9 cellular contexts compared by ENCODE assay signal in the genomic region with DNA sequence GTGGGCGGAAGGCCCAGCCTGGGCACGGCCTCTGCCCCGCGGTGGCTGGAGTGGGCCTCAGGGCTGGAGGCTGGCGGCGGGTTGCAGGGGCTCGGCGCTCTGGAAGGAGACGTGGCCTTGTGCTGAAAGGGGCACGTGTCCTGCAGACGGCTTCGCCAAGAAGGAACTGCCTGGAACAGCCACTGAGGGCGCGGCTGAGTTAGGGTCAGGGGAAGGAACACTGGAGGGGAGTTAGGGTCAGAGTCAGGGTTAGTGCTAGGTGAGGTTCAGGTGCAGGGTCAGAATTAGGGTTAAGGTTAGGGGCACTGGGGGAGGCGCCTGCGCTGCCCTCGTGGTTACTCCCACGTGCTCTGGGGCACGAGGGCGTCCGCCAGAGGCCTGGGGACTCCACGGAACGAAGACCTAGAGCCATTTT. TPM values are rescaled to one million over a fixed set of nuclear protein-coding genes. Genes with fewer than 3 reads are reported as not detected.
DNase-seq lines count a peak whose midpoint lies in the region; ATAC-seq and TF ChIP-seq lines count a peak whose summit lies in the region.
"Had no signal": no experiment of that assay in that cellular context is flagged by ENCODE, and none has a peak within 500 bp of the region (broad histone marks: within the 10 kb centered on the region; RNA-seq: fewer than 3 reads in every experiment).

No MANE protein-coding gene starts in this region.

- ATAC-seq in HG03025 (IDR thresholded peaks at IDR 0.05; ENCODE audit: low FRiP score, unreplicated experiment) (no peak), HG02840 (IDR thresholded peaks at IDR 0.05; ENCODE audit: low FRiP score, unreplicated experiment) (no peak)

- H3K36me3 Mint-ChIP-seq in Calu3 (ENCODE audit: insufficient read depth, unreplicated experiment), result peaks cover 22% of the 10 kb centered on the region
- H3K36me3 Mint-ChIP-seq in T-helper 1 cell treated with Interleukin-12 subunit alpha and Interleukin-12 subunit beta and Interleukin-4 antibody, amounts not matched to agents 30 μg/mL and 1 μg/mL, for 36 hours (ENCODE audit: low read depth), result peaks cover 8% of the 10 kb centered on the region
- peaks cover 4% of the 10 kb centered on the region for H3K36me3 Mint-ChIP-seq in endodermal cell (ENCODE audit: low read depth)
- no peaks in the 10 kb centered on the region for H3K36me3 Mint-ChIP-seq in progenitor cell of endocrine pancreas (ENCODE audit: insufficient read depth)

- H3K9me3 ChIP-seq in endodermal cell (ENCODE audit: control insufficient read depth, low read length), result peaks cover 4% of the 10 kb centered on the region

- TF ChIP-seq CTCF in Calu3 (IDR thresholded peaks at IDR 0.05; ENCODE audit: unreplicated experiment) (no peak), endodermal cell (conservative IDR thresholded peaks at IDR 0.05) (no peak), progenitor cell of endocrine pancreas (IDR thresholded peaks at IDR 0.05; ENCODE audit: unreplicated experiment) (no peak), lower leg skin (IDR thresholded peaks at IDR 0.05) (no peak)

- H3K27me3 Mint-ChIP-seq in Calu3 (ENCODE audit: unreplicated experiment) (peaks cover 31% of the 10 kb centered on the region), endodermal cell (ENCODE audit: insufficient read depth) (no peaks in the 10 kb centered on the region), progenitor cell of endocrine pancreas (no peaks in the 10 kb centered on the region)
- peaks cover 5% of the 10 kb centered on the region for H3K27me3 Mint-ChIP-seq in T-helper 1 cell treated with Interleukin-12 subunit alpha and Interleukin-12 subunit beta and Interleukin-4 antibody, amounts not matched to agents 30 μg/mL and 1 μg/mL, for 36 hours (ENCODE audit: low read depth)

- no TSS peak for BruUV-seq in Calu3 (replicated peaks; lab: Mats Ljungman, UMichigan)

- H3K4me1 ChIP-seq in endodermal cell (ENCODE audit: control insufficient read depth, insufficient read depth, low read length), result peaks cover 13% of the 10 kb centered on the region

- H3K4me1 Mint-ChIP-seq in Calu3 (ENCODE audit: low read depth, unreplicated experiment), result peaks cover 23% of the 10 kb centered on the region
- H3K4me1 Mint-ChIP-seq in T-helper 1 cell treated with Interleukin-12 subunit alpha and Interleukin-12 subunit beta and Interleukin-4 antibody, amounts not matched to agents 30 μg/mL and 1 μg/mL, for 36 hours (ENCODE audit: low read depth), result peaks cover 14% of the 10 kb centered on the region
- peaks cover 49% of the 10 kb centered on the region for H3K4me1 Mint-ChIP-seq in endodermal cell
- H3K4me1 Mint-ChIP-seq in progenitor cell of endocrine pancreas (ENCODE audit: low read depth), result peaks cover 32% of the 10 kb centered on the region

- WGBS in endodermal cell (ENCODE audit: insufficient coverage in 1 of 2, insufficient read length in 1 of 2), 2 experiments, result 95% methylated on average over 15 to 23 of the region's 23 CpGs
- 85 to 87% methylated on average over 23 of the region's 23 CpGs for WGBS in lower leg skin, 2 donors

- peaks cover 8% of the 10 kb centered on the region for H3K36me3 ChIP-seq in endodermal cell (ENCODE audit: control insufficient read depth, insufficient read depth, low read length)

- CTCF ChIA-PET in Calu3 (lab: Charles Lee), result no interaction called here

- peak overlapping the region; percentile 68 for H3K4me3 Mint-ChIP-seq in Calu3 (ENCODE audit: low read depth, unreplicated experiment)
- peak overlapping the region; percentile 49 for H3K4me3 Mint-ChIP-seq in T-helper 1 cell treated with Interleukin-12 subunit alpha and Interleukin-12 subunit beta and Interleukin-4 antibody, amounts not matched to agents 30 μg/mL and 1 μg/mL, for 36 hours
- peak overlapping the region; percentile 79 for H3K4me3 Mint-ChIP-seq in endodermal cell
- peak overlapping the region; percentile 74 for H3K4me3 Mint-ChIP-seq in progenitor cell of endocrine pancreas (ENCODE audit: low read depth)

- TF ChIP-seq POLR2A in lower leg skin (IDR thresholded peaks at IDR 0.05), result no peak

- intact Hi-C loops in Calu3 (cut with micrococcal nuclease; ENCODE audit: unreplicated experiment) (no loop called here), lower leg skin (cut with DNase I; ENCODE audit: low total_unique reads) (no loop called here)

- no peaks in the 10 kb centered on the region for H3K27me3 ChIP-seq in endodermal cell (ENCODE audit: control insufficient read depth, insufficient read depth, low read length, poor library complexity, severe bottlenecking)

- H3K27ac ChIP-seq in endodermal cell (ENCODE audit: low read depth, low read length), result no peak overlapping the region

- DNase-seq in Calu3 (no peak), endodermal cell (no peak), progenitor cell of endocrine pancreas (ENCODE audit: low spot score, unreplicated experiment) (no peak), lower leg skin (ENCODE audit: low spot score in 2 of 2) (no peak), DMS153 treated with DMSO at 0.1 percent for 48 hours (lab: John Stamatoyannopoulos, UW; ENCODE audit: unreplicated experiment) (no peak)

- peak overlapping the region; percentile 63 for H3K27ac Mint-ChIP-seq in Calu3 (ENCODE audit: unreplicated experiment)
- no peak overlapping the region for H3K27ac Mint-ChIP-seq in T-helper 1 cell treated with Interleukin-12 subunit alpha and Interleukin-12 subunit beta and Interleukin-4 antibody, amounts not matched to agents 30 μg/mL and 1 μg/mL, for 36 hours
- no peak overlapping the region for H3K27ac Mint-ChIP-seq in endodermal cell
- peak overlapping the region; percentile 91 for H3K27ac Mint-ChIP-seq in progenitor cell of endocrine pancreas

- H3K4me3 ChIP-seq in endodermal cell (ENCODE audit: low read length) (no peak overlapping the region), lower leg skin (ENCODE audit: low read depth, poor library complexity, severe bottlenecking) (no peak overlapping the region)

- no peak overlapping the region for H3K9ac ChIP-seq in endodermal cell (ENCODE audit: extremely low read depth, low read length, poor library complexity, severe bottlenecking)

- H3K9me3 Mint-ChIP-seq in Calu3 (ENCODE audit: low read depth, unreplicated experiment) (no peaks in the 10 kb centered on the region), endodermal cell (no peaks in the 10 kb centered on the region), progenitor cell of endocrine pancreas (ENCODE audit: low read depth) (no peaks in the 10 kb centered on the region)
- H3K9me3 Mint-ChIP-seq in T-helper 1 cell treated with Interleukin-12 subunit alpha and Interleukin-12 subunit beta and Interleukin-4 antibody, amounts not matched to agents 30 μg/mL and 1 μg/mL, for 36 hours, result no peaks in the 10 kb centered on the region
- H3K9me3 Mint-ChIP-seq: activated naive CD4-positive, alpha-beta T cell treated with anti-CD3 and anti-CD28 coated beads, Interleukin-2, amount 50 U/mL, for 72 hours had no signal

RNA-seq across cellular contexts. Expression of a gene that starts 0.9 kb away (rescaled TPM):
- total RNA-seq in Calu3 (2022) (13.8 and 14.3 TPM in 2 replicates), endodermal cell (10 to 100 TPM; 38.4 to 51.0 TPM), progenitor cell of endocrine pancreas (31.8 and 33.4 TPM in 2 replicates), lower leg skin (10 to 100 TPM; 18.1 to 22.6 (median 19.9) TPM)
- 32.2 TPM for polyA plus RNA-seq in endodermal cell (2013, experiment 1 of 2)
- 34.7 TPM for polyA plus RNA-seq in endodermal cell (2013, experiment 2 of 2)

Comparison
In these comparisons a context has a peak if more than half of its experiments do, and no peak if none do; other contexts are left out.
1. H3K27ac Mint-ChIP-seq: peak in Calu3 (single experiment) and progenitor cell of endocrine pancreas (single experiment); none in T-helper 1 cell treated with Interleukin-12 subunit alpha and Interleukin-12 subunit beta and Interleukin-4 antibody, amounts not matched to agents 30 μg/mL and 1 μg/mL, for 36 hours (single experiment) and endodermal cell (single experiment).
2. Peak in every context shown above with its lines, with median percentiles within 50 percentile points of each other: H3K4me3 Mint-ChIP-seq.